1 cellular context compared by ENCODE assay signal in the genomic region with DNA sequence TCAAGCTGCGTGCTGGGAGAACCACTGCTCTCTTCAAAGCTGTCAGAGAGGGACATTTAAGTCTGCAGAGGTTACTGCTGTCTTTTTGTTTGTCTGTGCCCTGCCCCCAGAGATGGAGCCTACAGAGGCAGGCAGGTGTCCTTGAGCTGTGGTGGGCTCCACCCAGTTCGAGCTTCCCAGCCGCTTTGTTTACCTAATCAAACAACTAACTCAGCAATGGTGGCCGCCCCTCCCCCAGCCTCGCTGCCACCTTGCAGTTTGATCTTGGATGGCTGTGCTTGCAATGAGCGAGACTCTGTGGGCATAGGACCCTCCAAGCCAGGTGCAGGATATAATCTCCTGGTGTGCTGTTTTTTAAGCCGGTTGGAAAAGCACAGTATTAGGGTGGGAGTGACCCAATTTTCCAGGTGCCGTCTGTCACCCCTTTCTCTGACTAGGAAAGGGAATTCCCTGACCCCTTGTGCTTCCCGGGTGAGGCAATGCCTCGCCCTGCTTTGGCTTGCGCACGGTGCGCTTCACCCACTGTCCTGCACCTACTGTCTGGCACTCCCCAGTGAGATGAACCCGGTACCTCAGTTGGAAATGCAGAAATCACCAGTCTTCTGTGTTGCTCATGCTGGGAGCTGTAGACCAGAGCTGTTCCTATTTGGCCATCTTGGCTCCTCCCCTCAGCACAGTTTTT.
A peak's percentile ranks its signal among the peaks of the same experiment; 100 is the strongest.
TF ChIP-seq lines count a peak whose summit lies in the region.
"Not testable (repeated sequence)": the region's sequence is repeated elsewhere in the genome, so short reads cannot be mapped to it uniquely, and the experiment has no call there.

No MANE protein-coding gene starts in this region.

TF ChIP-seq in HepG2, 621 proteins besides CTCF, POLR2A, EP300 and RAD21 (continued from another document and continues in another):
- TF ChIP-seq HDAC1 (CRISPR knock-in tag; IDR thresholded peaks at IDR 0.05) (peak; percentile 53), SOX6 (CRISPR knock-in tag; IDR thresholded peaks at IDR 0.05) (peak; percentile 65), FOXP1 (CRISPR knock-in tag; IDR thresholded peaks at IDR 0.05) (peak; percentile 44; the same call in 1 of the 2 replicates), FOSL2 (CRISPR knock-in tag; IDR thresholded peaks at IDR 0.05) (peak; percentile 18; the same call in 1 of the 2 replicates), FOXA3 (CRISPR knock-in tag; IDR thresholded peaks at IDR 0.05) (peak; percentile 80), FOXK1 (CRISPR knock-in tag; IDR thresholded peaks at IDR 0.05; ENCODE audit: borderline replicate concordance, low read depth) (0 out of 2 replicates have a peak, but pooled peaks have one; percentile 24), SP5 (CRISPR knock-in tag; IDR thresholded peaks at IDR 0.05; ENCODE audit: borderline replicate concordance, low read depth) (peak; percentile 82), PITX1 (CRISPR knock-in tag; IDR thresholded peaks at IDR 0.05) (0 out of 2 replicates have a peak, but pooled peaks have one; percentile 26), RARA (CRISPR knock-in tag; IDR thresholded peaks at IDR 0.05) (peak; percentile 12; the same call in 1 of the 2 replicates), NONO (CRISPR knock-in tag; conservative IDR thresholded peaks at IDR 0.05) (0 out of 2 replicates have a peak, but pooled peaks have one; percentile 27), SALL1 (CRISPR knock-in tag; IDR thresholded peaks at IDR 0.05) (peak; percentile 71), RXRB (CRISPR knock-in tag; IDR thresholded peaks at IDR 0.05; ENCODE audit: borderline replicate concordance) (peak; percentile 20; the same call in 1 of the 2 replicates), ZNF331 (CRISPR knock-in tag; IDR thresholded peaks at IDR 0.05) (0 out of 2 replicates have a peak, but pooled peaks have one; percentile 33), TBX2 (CRISPR knock-in tag; IDR thresholded peaks at IDR 0.05; ENCODE audit: borderline replicate concordance) (peak; percentile 33; the same call in 1 of the 2 replicates), HOXA3 (CRISPR knock-in tag; IDR thresholded peaks at IDR 0.05) (peak; percentile 48; the same call in 1 of the 2 replicates), HNF4A (CRISPR knock-in tag; IDR thresholded peaks at IDR 0.05) (0 out of 2 replicates have a peak, but pooled peaks have one; percentile 8), CBX5 (CRISPR knock-in tag; IDR thresholded peaks at IDR 0.05; ENCODE audit: borderline replicate concordance) (peak; percentile 78; the same call in 1 of the 2 replicates), ZNF292 (CRISPR knock-in tag; IDR thresholded peaks at IDR 0.05; ENCODE audit: borderline replicate concordance, low read depth) (peak; percentile 54; the same call in 1 of the 2 replicates), GABPB1 (CRISPR knock-in tag; IDR thresholded peaks at IDR 0.05) (0 out of 2 replicates have a peak, but pooled peaks have one; percentile 14), GATAD2A (CRISPR knock-in tag; IDR thresholded peaks at IDR 0.05) (peak; percentile 38; the same call in 1 of the 2 replicates), ZMYM4 (CRISPR knock-in tag; IDR thresholded peaks at IDR 0.05) (peak; percentile 87)
- TF ChIP-seq, protein P1, sequence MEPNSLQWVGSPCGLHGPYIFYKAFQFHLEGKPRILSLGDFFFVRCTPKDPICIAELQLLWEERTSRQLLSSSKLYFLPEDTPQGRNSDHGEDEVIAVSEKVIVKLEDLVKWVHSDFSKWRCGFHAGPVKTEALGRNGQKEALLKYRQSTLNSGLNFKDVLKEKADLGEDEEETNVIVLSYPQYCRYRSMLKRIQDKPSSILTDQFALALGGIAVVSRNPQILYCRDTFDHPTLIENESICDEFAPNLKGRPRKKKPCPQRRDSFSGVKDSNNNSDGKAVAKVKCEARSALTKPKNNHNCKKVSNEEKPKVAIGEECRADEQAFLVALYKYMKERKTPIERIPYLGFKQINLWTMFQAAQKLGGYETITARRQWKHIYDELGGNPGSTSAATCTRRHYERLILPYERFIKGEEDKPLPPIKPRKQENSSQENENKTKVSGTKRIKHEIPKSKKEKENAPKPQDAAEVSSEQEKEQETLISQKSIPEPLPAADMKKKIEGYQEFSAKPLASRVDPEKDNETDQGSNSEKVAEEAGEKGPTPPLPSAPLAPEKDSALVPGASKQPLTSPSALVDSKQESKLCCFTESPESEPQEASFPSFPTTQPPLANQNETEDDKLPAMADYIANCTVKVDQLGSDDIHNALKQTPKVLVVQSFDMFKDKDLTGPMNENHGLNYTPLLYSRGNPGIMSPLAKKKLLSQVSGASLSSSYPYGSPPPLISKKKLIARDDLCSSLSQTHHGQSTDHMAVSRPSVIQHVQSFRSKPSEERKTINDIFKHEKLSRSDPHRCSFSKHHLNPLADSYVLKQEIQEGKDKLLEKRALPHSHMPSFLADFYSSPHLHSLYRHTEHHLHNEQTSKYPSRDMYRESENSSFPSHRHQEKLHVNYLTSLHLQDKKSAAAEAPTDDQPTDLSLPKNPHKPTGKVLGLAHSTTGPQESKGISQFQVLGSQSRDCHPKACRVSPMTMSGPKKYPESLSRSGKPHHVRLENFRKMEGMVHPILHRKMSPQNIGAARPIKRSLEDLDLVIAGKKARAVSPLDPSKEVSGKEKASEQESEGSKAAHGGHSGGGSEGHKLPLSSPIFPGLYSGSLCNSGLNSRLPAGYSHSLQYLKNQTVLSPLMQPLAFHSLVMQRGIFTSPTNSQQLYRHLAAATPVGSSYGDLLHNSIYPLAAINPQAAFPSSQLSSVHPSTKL (CRISPR knock-in tag; IDR thresholded peaks at IDR 0.05): peak; percentile 66
- TF ChIP-seq SOX6, FOXP1, NONO (IDR thresholded peaks at IDR 0.05): not testable (repeated sequence)
- TF ChIP-seq, protein P2, sequence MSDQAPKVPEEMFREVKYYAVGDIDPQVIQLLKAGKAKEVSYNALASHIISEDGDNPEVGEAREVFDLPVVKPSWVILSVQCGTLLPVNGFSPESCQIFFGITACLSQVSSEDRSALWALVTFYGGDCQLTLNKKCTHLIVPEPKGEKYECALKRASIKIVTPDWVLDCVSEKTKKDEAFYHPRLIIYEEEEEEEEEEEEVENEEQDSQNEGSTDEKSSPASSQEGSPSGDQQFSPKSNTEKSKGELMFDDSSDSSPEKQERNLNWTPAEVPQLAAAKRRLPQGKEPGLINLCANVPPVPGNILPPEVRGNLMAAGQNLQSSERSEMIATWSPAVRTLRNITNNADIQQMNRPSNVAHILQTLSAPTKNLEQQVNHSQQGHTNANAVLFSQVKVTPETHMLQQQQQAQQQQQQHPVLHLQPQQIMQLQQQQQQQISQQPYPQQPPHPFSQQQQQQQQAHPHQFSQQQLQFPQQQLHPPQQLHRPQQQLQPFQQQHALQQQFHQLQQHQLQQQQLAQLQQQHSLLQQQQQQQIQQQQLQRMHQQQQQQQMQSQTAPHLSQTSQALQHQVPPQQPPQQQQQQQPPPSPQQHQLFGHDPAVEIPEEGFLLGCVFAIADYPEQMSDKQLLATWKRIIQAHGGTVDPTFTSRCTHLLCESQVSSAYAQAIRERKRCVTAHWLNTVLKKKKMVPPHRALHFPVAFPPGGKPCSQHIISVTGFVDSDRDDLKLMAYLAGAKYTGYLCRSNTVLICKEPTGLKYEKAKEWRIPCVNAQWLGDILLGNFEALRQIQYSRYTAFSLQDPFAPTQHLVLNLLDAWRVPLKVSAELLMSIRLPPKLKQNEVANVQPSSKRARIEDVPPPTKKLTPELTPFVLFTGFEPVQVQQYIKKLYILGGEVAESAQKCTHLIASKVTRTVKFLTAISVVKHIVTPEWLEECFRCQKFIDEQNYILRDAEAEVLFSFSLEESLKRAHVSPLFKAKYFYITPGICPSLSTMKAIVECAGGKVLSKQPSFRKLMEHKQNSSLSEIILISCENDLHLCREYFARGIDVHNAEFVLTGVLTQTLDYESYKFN (CRISPR knock-in tag; conservative IDR thresholded peaks at IDR 0.05): peak; percentile 49; the same call in 1 of the 2 replicates
- TF ChIP-seq, protein P3, sequence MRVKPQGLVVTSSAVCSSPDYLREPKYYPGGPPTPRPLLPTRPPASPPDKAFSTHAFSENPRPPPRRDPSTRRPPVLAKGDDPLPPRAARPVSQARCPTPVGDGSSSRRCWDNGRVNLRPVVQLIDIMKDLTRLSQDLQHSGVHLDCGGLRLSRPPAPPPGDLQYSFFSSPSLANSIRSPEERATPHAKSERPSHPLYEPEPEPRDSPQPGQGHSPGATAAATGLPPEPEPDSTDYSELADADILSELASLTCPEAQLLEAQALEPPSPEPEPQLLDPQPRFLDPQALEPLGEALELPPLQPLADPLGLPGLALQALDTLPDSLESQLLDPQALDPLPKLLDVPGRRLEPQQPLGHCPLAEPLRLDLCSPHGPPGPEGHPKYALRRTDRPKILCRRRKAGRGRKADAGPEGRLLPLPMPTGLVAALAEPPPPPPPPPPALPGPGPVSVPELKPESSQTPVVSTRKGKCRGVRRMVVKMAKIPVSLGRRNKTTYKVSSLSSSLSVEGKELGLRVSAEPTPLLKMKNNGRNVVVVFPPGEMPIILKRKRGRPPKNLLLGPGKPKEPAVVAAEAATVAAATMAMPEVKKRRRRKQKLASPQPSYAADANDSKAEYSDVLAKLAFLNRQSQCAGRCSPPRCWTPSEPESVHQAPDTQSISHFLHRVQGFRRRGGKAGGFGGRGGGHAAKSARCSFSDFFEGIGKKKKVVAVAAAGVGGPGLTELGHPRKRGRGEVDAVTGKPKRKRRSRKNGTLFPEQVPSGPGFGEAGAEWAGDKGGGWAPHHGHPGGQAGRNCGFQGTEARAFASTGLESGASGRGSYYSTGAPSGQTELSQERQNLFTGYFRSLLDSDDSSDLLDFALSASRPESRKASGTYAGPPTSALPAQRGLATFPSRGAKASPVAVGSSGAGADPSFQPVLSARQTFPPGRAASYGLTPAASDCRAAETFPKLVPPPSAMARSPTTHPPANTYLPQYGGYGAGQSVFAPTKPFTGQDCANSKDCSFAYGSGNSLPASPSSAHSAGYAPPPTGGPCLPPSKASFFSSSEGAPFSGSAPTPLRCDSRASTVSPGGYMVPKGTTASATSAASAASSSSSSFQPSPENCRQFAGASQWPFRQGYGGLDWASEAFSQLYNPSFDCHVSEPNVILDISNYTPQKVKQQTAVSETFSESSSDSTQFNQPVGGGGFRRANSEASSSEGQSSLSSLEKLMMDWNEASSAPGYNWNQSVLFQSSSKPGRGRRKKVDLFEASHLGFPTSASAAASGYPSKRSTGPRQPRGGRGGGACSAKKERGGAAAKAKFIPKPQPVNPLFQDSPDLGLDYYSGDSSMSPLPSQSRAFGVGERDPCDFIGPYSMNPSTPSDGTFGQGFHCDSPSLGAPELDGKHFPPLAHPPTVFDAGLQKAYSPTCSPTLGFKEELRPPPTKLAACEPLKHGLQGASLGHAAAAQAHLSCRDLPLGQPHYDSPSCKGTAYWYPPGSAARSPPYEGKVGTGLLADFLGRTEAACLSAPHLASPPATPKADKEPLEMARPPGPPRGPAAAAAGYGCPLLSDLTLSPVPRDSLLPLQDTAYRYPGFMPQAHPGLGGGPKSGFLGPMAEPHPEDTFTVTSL (CRISPR knock-in tag; IDR thresholded peaks at IDR 0.05; ENCODE audit: borderline replicate concordance): peak; percentile 64; the same call in 1 of the 2 replicates
- TF ChIP-seq, protein P4, sequence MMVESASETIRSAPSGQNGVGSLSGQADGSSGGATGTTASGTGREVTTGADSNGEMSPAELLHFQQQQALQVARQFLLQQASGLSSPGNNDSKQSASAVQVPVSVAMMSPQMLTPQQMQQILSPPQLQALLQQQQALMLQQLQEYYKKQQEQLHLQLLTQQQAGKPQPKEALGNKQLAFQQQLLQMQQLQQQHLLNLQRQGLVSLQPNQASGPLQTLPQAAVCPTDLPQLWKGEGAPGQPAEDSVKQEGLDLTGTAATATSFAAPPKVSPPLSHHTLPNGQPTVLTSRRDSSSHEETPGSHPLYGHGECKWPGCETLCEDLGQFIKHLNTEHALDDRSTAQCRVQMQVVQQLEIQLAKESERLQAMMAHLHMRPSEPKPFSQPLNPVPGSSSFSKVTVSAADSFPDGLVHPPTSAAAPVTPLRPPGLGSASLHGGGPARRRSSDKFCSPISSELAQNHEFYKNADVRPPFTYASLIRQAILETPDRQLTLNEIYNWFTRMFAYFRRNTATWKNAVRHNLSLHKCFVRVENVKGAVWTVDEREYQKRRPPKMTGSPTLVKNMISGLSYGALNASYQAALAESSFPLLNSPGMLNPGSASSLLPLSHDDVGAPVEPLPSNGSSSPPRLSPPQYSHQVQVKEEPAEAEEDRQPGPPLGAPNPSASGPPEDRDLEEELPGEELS (CRISPR knock-in tag; IDR thresholded peaks at IDR 0.05): peak; percentile 45; the same call in 1 of the 2 replicates
- TF ChIP-seq, protein P5, sequence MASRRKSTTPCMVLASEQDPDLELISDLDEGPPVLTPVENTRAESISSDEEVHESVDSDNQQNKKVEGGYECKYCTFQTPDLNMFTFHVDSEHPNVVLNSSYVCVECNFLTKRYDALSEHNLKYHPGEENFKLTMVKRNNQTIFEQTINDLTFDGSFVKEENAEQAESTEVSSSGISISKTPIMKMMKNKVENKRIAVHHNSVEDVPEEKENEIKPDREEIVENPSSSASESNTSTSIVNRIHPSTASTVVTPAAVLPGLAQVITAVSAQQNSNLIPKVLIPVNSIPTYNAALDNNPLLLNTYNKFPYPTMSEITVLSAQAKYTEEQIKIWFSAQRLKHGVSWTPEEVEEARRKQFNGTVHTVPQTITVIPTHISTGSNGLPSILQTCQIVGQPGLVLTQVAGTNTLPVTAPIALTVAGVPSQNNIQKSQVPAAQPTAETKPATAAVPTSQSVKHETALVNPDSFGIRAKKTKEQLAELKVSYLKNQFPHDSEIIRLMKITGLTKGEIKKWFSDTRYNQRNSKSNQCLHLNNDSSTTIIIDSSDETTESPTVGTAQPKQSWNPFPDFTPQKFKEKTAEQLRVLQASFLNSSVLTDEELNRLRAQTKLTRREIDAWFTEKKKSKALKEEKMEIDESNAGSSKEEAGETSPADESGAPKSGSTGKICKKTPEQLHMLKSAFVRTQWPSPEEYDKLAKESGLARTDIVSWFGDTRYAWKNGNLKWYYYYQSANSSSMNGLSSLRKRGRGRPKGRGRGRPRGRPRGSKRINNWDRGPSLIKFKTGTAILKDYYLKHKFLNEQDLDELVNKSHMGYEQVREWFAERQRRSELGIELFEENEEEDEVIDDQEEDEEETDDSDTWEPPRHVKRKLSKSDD (CRISPR knock-in tag; IDR thresholded peaks at IDR 0.05; ENCODE audit: low read depth): peak; percentile 53; the same call in 1 of the 2 replicates
- TF ChIP-seq, protein P6, sequence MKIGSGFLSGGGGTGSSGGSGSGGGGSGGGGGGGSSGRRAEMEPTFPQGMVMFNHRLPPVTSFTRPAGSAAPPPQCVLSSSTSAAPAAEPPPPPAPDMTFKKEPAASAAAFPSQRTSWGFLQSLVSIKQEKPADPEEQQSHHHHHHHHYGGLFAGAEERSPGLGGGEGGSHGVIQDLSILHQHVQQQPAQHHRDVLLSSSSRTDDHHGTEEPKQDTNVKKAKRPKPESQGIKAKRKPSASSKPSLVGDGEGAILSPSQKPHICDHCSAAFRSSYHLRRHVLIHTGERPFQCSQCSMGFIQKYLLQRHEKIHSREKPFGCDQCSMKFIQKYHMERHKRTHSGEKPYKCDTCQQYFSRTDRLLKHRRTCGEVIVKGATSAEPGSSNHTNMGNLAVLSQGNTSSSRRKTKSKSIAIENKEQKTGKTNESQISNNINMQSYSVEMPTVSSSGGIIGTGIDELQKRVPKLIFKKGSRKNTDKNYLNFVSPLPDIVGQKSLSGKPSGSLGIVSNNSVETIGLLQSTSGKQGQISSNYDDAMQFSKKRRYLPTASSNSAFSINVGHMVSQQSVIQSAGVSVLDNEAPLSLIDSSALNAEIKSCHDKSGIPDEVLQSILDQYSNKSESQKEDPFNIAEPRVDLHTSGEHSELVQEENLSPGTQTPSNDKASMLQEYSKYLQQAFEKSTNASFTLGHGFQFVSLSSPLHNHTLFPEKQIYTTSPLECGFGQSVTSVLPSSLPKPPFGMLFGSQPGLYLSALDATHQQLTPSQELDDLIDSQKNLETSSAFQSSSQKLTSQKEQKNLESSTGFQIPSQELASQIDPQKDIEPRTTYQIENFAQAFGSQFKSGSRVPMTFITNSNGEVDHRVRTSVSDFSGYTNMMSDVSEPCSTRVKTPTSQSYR (CRISPR knock-in tag; IDR thresholded peaks at IDR 0.05; ENCODE audit: borderline replicate concordance): peak; percentile 96
